ENCODE assay signal across 9 cellular contexts in the genomic region with DNA sequence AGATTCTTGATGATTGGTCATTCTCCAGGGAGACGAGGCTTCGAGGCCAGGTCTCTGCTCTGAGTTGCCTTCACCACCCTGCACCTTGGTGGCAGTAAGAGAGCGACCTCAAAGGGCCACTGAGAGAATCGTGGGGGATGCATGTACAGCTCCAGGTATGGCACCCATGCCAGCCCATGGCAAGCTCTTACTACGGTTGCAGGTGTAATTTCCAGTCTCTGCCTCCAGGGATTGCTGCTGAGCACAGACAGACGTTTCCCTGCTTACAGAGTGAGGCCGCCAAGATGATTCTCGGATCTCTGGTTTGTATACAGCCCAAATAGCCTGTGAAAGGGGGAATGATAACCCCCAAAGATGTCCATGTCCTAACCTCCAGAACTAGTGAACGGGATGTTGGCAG. TPM values are rescaled to one million over a fixed set of nuclear protein-coding genes. Genes with fewer than 3 reads are reported as not detected.
DNase-seq lines count a peak whose midpoint lies in the region; ATAC-seq, FAIRE-seq and TF ChIP-seq lines count a peak whose summit lies in the region.
"Had no signal": no experiment of that assay in that cellular context is flagged by ENCODE, and none has a peak within 500 bp of the region (broad histone marks: within the 10 kb centered on the region; RNA-seq: fewer than 3 reads in every experiment).

No MANE protein-coding gene starts in this region.

- H3K9me3 ChIP-seq in BE2C: no peaks in the 10 kb centered on the region

- no peak for FAIRE-seq in HTR-8/SVneo (lab: Jason Lieb, UNC)

- intact Hi-C loops in activated CD8-positive, alpha-beta T cell treated with anti-CD3 and anti-CD28 coated beads for 36 hours (cut with micrococcal nuclease): loop anchor here (2.0 kb wide), 1 partner anchor 250 kb away; no protein-coding TSS in a partner anchor

- H3K27me3 ChIP-seq in BE2C: no peaks in the 10 kb centered on the region

- H3K27me3 Mint-ChIP-seq in activated CD8-positive, alpha-beta T cell treated with anti-CD3 and anti-CD28 coated beads for 36 hours: peaks cover 20% of the 10 kb centered on the region

- H3K4me3 Mint-ChIP-seq in activated CD8-positive, alpha-beta T cell treated with anti-CD3 and anti-CD28 coated beads for 36 hours: no peak overlapping the region
- H3K4me3 Mint-ChIP-seq: memory B cell had no signal

- no peaks in the 10 kb centered on the region for H3K4me1 ChIP-seq in BE2C

- no peak overlapping the region for H3K4me3 ChIP-seq in BE2C (ENCODE audit: low read depth, low read length)

- H3K36me3 Mint-ChIP-seq in activated CD8-positive, alpha-beta T cell treated with anti-CD3 and anti-CD28 coated beads for 36 hours (ENCODE audit: low read depth): no peaks in the 10 kb centered on the region
- H3K36me3 Mint-ChIP-seq: memory B cell had no signal

- CTCF ChIA-PET in activated CD8-positive, alpha-beta T cell treated with anti-CD3 and anti-CD28 coated beads for 36 hours (lab: Charles Lee): interaction anchor here (0.6 to 1.5 kb wide), 9 partner anchors 8 to 687 kb away, joined by 3 to 21 read pairs (median 3); no protein-coding TSS in a partner anchor

- H3K27ac Mint-ChIP-seq in activated CD8-positive, alpha-beta T cell treated with anti-CD3 and anti-CD28 coated beads for 36 hours: no peak overlapping the region
- H3K27ac Mint-ChIP-seq: memory B cell had no signal

- H3K4me1 Mint-ChIP-seq in activated CD8-positive, alpha-beta T cell treated with anti-CD3 and anti-CD28 coated beads for 36 hours (ENCODE audit: low read depth): no peaks in the 10 kb centered on the region

- POLR2A ChIA-PET in activated CD8-positive, alpha-beta T cell treated with anti-CD3 and anti-CD28 coated beads for 36 hours (lab: Charles Lee): no interaction called here

- TF ChIP-seq CTCF in BE2C (IDR thresholded peaks at IDR 0.05; ENCODE audit: low read depth, low read length) (peak; percentile 60), GM13977 (IDR thresholded peaks at IDR 0.05; ENCODE audit: extremely low read depth, insufficient read depth, missing control alignments) (peak; percentile 52)
- TF ChIP-seq CTCF in activated CD8-positive, alpha-beta T cell treated with anti-CD3 and anti-CD28 coated beads for 36 hours (IDR thresholded peaks at IDR 0.05): peak; percentile 64

- H3K9me3 Mint-ChIP-seq in activated CD8-positive, alpha-beta T cell treated with anti-CD3 and anti-CD28 coated beads for 36 hours: no peaks in the 10 kb centered on the region
- H3K9me3 Mint-ChIP-seq: memory B cell had no signal

- DNase-seq in BE2C (peak; percentile 20), GM13977 (ENCODE audit: low spot score) (peak; percentile 47), kidney tubule cell (ENCODE audit: low spot score) (peak; percentile 31), HTR-8/SVneo (ENCODE audit: insufficient read length, low spot score) (no peak), middle frontal gyrus (ENCODE audit: extremely low spot score, low spot score) (no peak)
- DNase-seq in activated CD8-positive, alpha-beta T cell treated with anti-CD3 and anti-CD28 coated beads for 36 hours: peak; percentile 47

- in situ Hi-C loops in GM13977 (cut with MboI; ENCODE audit: low pct_unique_long_range_greater_than_20kb, low sequenced_read_pairs, unreplicated experiment): loop anchor here (25.0 kb wide), 1 partner anchor 647 kb away; no protein-coding TSS in a partner anchor

- ATAC-seq in activated CD8-positive, alpha-beta T cell treated with anti-CD3 and anti-CD28 coated beads for 36 hours: no peak
- ATAC-seq in HG02870 (IDR thresholded peaks at IDR 0.05; ENCODE audit: unreplicated experiment) (no peak), GM21786 (IDR thresholded peaks at IDR 0.05; ENCODE audit: unreplicated experiment) (no peak)

- H3K36me3 ChIP-seq in BE2C: no peaks in the 10 kb centered on the region

RNA-seq across cellular contexts. Expression of gene DRD5, which starts 16.3 kb away (rescaled TPM):
- polyA plus RNA-seq in BE2C (2012; ENCODE audit: insufficient read depth, insufficient read length, low read depth): not detected
- total RNA-seq in activated CD8-positive, alpha-beta T cell treated with anti-CD3 and anti-CD28 coated beads for 36 hours: not detected

Comparison
In these comparisons a context has a peak if more than half of its experiments do, and no peak if none do; other contexts are left out.
1. DNase-seq: peak in BE2C (single experiment), GM13977 (single experiment), activated CD8-positive, alpha-beta T cell treated with anti-CD3 and anti-CD28 coated beads for 36 hours (single experiment) and kidney tubule cell (single experiment); none in HTR-8/SVneo (single experiment) and middle frontal gyrus (single experiment).
2. Peak in every context shown above with its lines, with median percentiles within 50 percentile points of each other: CTCF ChIP-seq.